1 cellular context compared by ENCODE assay signal in genomic region chr13:91659583-91660415, GRCh38.
TF ChIP-seq lines count a peak whose summit lies in the region.

No MANE protein-coding gene starts in this region.

TF ChIP-seq in WTC11, 78 proteins besides CTCF, POLR2A, EP300 and RAD21 (continued from another document):
- TF ChIP-seq ZNF532 (CRISPR knock-in tag; IDR thresholded peaks at IDR 0.05; ENCODE audit: borderline replicate concordance) (no peak), USF1 (CRISPR knock-in tag; IDR thresholded peaks at IDR 0.05) (no peak), TEAD4 (CRISPR knock-in tag; IDR thresholded peaks at IDR 0.05) (no peak), JAZF1 (CRISPR knock-in tag; IDR thresholded peaks at IDR 0.05) (no peak), FOXK1 (CRISPR knock-in tag; IDR thresholded peaks at IDR 0.05) (no peak), EMX1 (CRISPR knock-in tag; IDR thresholded peaks at IDR 0.05) (no peak), NFATC4 (CRISPR knock-in tag; IDR thresholded peaks at IDR 0.05) (no peak), ZNF121 (CRISPR knock-in tag; IDR thresholded peaks at IDR 0.05) (no peak)
